In genomic region chr12:124422570-124423523, GRCh38 we compare ENCODE assay signal across 1 cellular context.
TF ChIP-seq lines count a peak whose summit lies in the region.

No MANE protein-coding gene starts in this region.

TF ChIP-seq in HepG2, 621 proteins besides CTCF, POLR2A, EP300 and RAD21 (continued from another document and continues in another):
- TF ChIP-seq NFYB (CRISPR knock-in tag; IDR thresholded peaks at IDR 0.05), result no peak
- peak; percentile 42 for TF ChIP-seq MAX (IDR thresholded peaks at IDR 0.05)
- TF ChIP-seq PRDM4 (CRISPR knock-in tag; IDR thresholded peaks at IDR 0.05; ENCODE audit: borderline replicate concordance), result no peak
- TF ChIP-seq FOSL2 (CRISPR knock-in tag; IDR thresholded peaks at IDR 0.05), result peak; percentile 77
- peak; percentile 63 for TF ChIP-seq NR2F6 (IDR thresholded peaks at IDR 0.05)
- TF ChIP-seq NR2F6 (CRISPR knock-in tag; IDR thresholded peaks at IDR 0.05), result peak; percentile 66; the same call in 1 of the 2 replicates
- 0 out of 2 replicates have a peak, but pooled peaks have one; percentile 74 for TF ChIP-seq ZXDC (CRISPR knock-in tag; IDR thresholded peaks at IDR 0.05)
- TF ChIP-seq FOXM1 (CRISPR knock-in tag; IDR thresholded peaks at IDR 0.05), result no peak
- no peak for TF ChIP-seq SMARCC2 (IDR thresholded peaks at IDR 0.05)
- no peak for TF ChIP-seq KLF16 (CRISPR knock-in tag; IDR thresholded peaks at IDR 0.05)
- TF ChIP-seq RBFOX2 (IDR thresholded peaks at IDR 0.05; ENCODE audit: low read depth, low read length), result peak; percentile 50; the same call in 1 of the 2 replicates
- TF ChIP-seq ZNF207 (IDR thresholded peaks at IDR 0.05; ENCODE audit: borderline replicate concordance), result no peak
- no peak for TF ChIP-seq HMGXB4 (CRISPR knock-in tag; IDR thresholded peaks at IDR 0.05; ENCODE audit: borderline replicate concordance in 1 of 2, low read depth in 1 of 2)
- no peak for TF ChIP-seq ZFAT (CRISPR knock-in tag; conservative IDR thresholded peaks at IDR 0.05)
- TF ChIP-seq DMTF1 (CRISPR knock-in tag; IDR thresholded peaks at IDR 0.05), result no peak
- no peak for TF ChIP-seq MIER3 (CRISPR knock-in tag; IDR thresholded peaks at IDR 0.05; ENCODE audit: borderline replicate concordance)
- no peak for TF ChIP-seq DNMT3B (CRISPR knock-in tag; conservative IDR thresholded peaks at IDR 0.05)
- TF ChIP-seq IKZF5 (CRISPR knock-in tag; IDR thresholded peaks at IDR 0.05), result 0 out of 2 replicates have a peak, but pooled peaks have one; percentile 65
- TF ChIP-seq ZNF430 (CRISPR knock-in tag; IDR thresholded peaks at IDR 0.05), result no peak
- no peak for TF ChIP-seq ZNF572 (CRISPR knock-in tag; IDR thresholded peaks at IDR 0.05)
- no peak for TF ChIP-seq MIER2 (CRISPR knock-in tag; IDR thresholded peaks at IDR 0.05)
- TF ChIP-seq CBX2 (IDR thresholded peaks at IDR 0.05; ENCODE audit: low read depth, low read length), result no peak
- TF ChIP-seq CBX2 (CRISPR knock-in tag; IDR thresholded peaks at IDR 0.05; ENCODE audit: low read depth), result no peak
- no peak for TF ChIP-seq HNRNPH1 (optimal IDR thresholded peaks at IDR 0.05; ENCODE audit: low read depth, low read length)
- peak; percentile 37 for TF ChIP-seq POLR2G (IDR thresholded peaks at IDR 0.05; ENCODE audit: low read depth, low read length)
- TF ChIP-seq E2F1 (CRISPR knock-in tag; IDR thresholded peaks at IDR 0.05), result no peak
- TF ChIP-seq HES4 (CRISPR knock-in tag; IDR thresholded peaks at IDR 0.05; ENCODE audit: borderline replicate concordance), result no peak
- no peak for TF ChIP-seq ZNF562 (CRISPR knock-in tag; IDR thresholded peaks at IDR 0.05; ENCODE audit: borderline replicate concordance)
- TF ChIP-seq AGO1 (IDR thresholded peaks at IDR 0.05; ENCODE audit: low read depth, low read length, poor library complexity, severe bottlenecking), result no peak
- TF ChIP-seq ZBTB38 (CRISPR knock-in tag; IDR thresholded peaks at IDR 0.05), result 0 out of 2 replicates have a peak, but pooled peaks have one; percentile 35
- 0 out of 2 replicates have a peak, but pooled peaks have one; percentile 47 for TF ChIP-seq HNF1B (CRISPR knock-in tag; IDR thresholded peaks at IDR 0.05)
- peak; percentile 71; the same call in 1 of the 2 replicates for TF ChIP-seq HDAC2 (CRISPR knock-in tag; IDR thresholded peaks at IDR 0.05)
- TF ChIP-seq HMG20A (CRISPR knock-in tag; IDR thresholded peaks at IDR 0.05; ENCODE audit: borderline replicate concordance), result 0 out of 2 replicates have a peak, but pooled peaks have one; percentile 46
- no peak for TF ChIP-seq TCF7L2 (IDR thresholded peaks at IDR 0.05; ENCODE audit: low read depth, low read length)
- TF ChIP-seq ZFYVE20 (CRISPR knock-in tag; IDR thresholded peaks at IDR 0.05; ENCODE audit: borderline replicate concordance, low read depth), result no peak
- peak; percentile 51 for TF ChIP-seq ZNF768 (CRISPR knock-in tag; IDR thresholded peaks at IDR 0.05)
- no peak for TF ChIP-seq ZNF44 (CRISPR knock-in tag; IDR thresholded peaks at IDR 0.05)
- TF ChIP-seq ZBTB8A (CRISPR knock-in tag; IDR thresholded peaks at IDR 0.05; ENCODE audit: borderline replicate concordance, low read depth), result no peak
- TF ChIP-seq HHEX (CRISPR knock-in tag; IDR thresholded peaks at IDR 0.05), result no peak
- TF ChIP-seq XRCC5 (optimal IDR thresholded peaks at IDR 0.05; ENCODE audit: low read length), result no peak
- no peak for TF ChIP-seq ZBTB42 (CRISPR knock-in tag; IDR thresholded peaks at IDR 0.05)
- no peak for TF ChIP-seq CSRNP1 (CRISPR knock-in tag; IDR thresholded peaks at IDR 0.05)
- TF ChIP-seq ZNF343 (CRISPR knock-in tag; IDR thresholded peaks at IDR 0.05), result no peak
- TF ChIP-seq ZNF770 (CRISPR knock-in tag; IDR thresholded peaks at IDR 0.05), result peak; percentile 67
- TF ChIP-seq ATF7 (IDR thresholded peaks at IDR 0.05), result no peak
- TF ChIP-seq ATF7 (CRISPR knock-in tag; IDR thresholded peaks at IDR 0.05), result no peak
- peak; percentile 26; the same call in 1 of the 2 replicates for TF ChIP-seq KMT2B (CRISPR knock-in tag; IDR thresholded peaks at IDR 0.05)
- TF ChIP-seq ZNF18 (CRISPR knock-in tag; IDR thresholded peaks at IDR 0.05; ENCODE audit: insufficient replicate concordance), result no peak
